10 cellular contexts compared by ENCODE assay signal in the genomic region with DNA sequence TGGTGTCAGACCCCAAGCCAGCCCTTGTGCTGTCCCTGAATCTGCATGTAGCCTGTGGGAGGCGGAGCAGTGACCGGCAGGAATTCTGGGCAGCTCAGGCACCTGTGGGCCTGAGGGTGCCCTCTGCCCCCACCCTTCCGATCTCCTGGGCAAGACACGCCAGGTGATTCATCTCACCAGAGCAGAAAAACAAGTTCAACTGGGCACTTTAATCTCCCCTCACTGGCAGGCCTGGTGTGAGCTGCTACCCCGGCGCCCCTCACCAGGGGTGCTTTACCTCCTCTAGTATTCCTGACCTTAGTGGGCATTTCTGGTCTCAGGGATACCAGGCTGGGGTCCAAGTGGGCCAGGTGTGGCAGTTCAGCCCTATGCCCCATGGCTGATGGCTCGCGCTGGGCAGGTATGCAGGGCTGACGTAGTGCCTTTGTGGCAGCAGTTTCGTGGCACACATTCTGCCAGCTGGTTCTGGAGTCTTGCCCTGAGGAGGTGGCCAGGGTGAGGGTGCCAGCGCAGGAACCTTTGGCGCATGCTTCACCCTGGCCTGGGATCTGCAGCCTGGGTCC. TPM values are rescaled to one million over a fixed set of nuclear protein-coding genes. Genes with fewer than 3 reads are reported as not detected.
DNase-seq lines count a peak whose midpoint lies in the region; ATAC-seq and TF ChIP-seq lines count a peak whose summit lies in the region.
"Had no signal": no experiment of that assay in that cellular context is flagged by ENCODE, and none has a peak within 500 bp of the region (broad histone marks: within the 10 kb centered on the region; RNA-seq: fewer than 3 reads in every experiment).

No MANE protein-coding gene starts in this region.

- no peak for TF ChIP-seq POLR2A in erythroblast (IDR thresholded peaks at IDR 0.05; ENCODE audit: low read length)

- intact Hi-C loops in natural killer cell (cut with micrococcal nuclease), result no loop called here

- H3K9ac ChIP-seq in Karpas-422 (ENCODE audit: low read length), result no peak overlapping the region

- no peak overlapping the region for H3K4me2 ChIP-seq in Karpas-422 (ENCODE audit: low read depth, low read length, poor library complexity, severe bottlenecking)

- H3K79me2 ChIP-seq in Karpas-422 (ENCODE audit: low read length), result no peaks in the 10 kb centered on the region

- no peaks in the 10 kb centered on the region for H3K36me3 Mint-ChIP-seq in natural killer cell
- no peaks in the 10 kb centered on the region for H3K36me3 Mint-ChIP-seq in natural killer cell treated with Interleukin-12 subunit alpha and Interleukin-12 subunit beta and Interleukin-15 and Interleukin-18, amount 100 ng/mL, for 72 hours

- peak overlapping the region; percentile 86 to 90 for H3K27ac Mint-ChIP-seq in natural killer cell
- H3K27ac Mint-ChIP-seq in natural killer cell treated with Interleukin-12 subunit alpha and Interleukin-12 subunit beta and Interleukin-15 and Interleukin-18, amount 100 ng/mL, for 72 hours, result no peak overlapping the region

- peaks cover 58 to 82% of the 10 kb centered on the region in 2 donors for H3K4me1 Mint-ChIP-seq in natural killer cell
- peaks cover 37 to 57% of the 10 kb centered on the region in 2 donors for H3K4me1 Mint-ChIP-seq in natural killer cell treated with Interleukin-12 subunit alpha and Interleukin-12 subunit beta and Interleukin-15 and Interleukin-18, amount 100 ng/mL, for 72 hours (ENCODE audit: low read depth in 2 of 2)

- H3K9me3 ChIP-seq in cardiac muscle cell (ENCODE audit: low read depth), result no peaks in the 10 kb centered on the region
- no peaks in the 10 kb centered on the region for H3K9me3 ChIP-seq in Karpas-422 (ENCODE audit: low read length)

- H3K9me3 Mint-ChIP-seq in natural killer cell, result no peaks in the 10 kb centered on the region
- H3K9me3 Mint-ChIP-seq in natural killer cell treated with Interleukin-12 subunit alpha and Interleukin-12 subunit beta and Interleukin-15 and Interleukin-18, amount 100 ng/mL, for 72 hours, result no peaks in the 10 kb centered on the region

- TF ChIP-seq CTCF in natural killer cell (IDR thresholded peaks at IDR 0.05) (no peak), cardiac muscle cell (IDR thresholded peaks at IDR 0.05; ENCODE audit: low read depth, low read length) (no peak)

- H3K27ac ChIP-seq in cardiac muscle cell (peak overlapping the region; percentile 93), Karpas-422 (ENCODE audit: low read length) (no peak overlapping the region)

- H3K4me3 ChIP-seq in cardiac muscle cell (no peak overlapping the region), Karpas-422 (ENCODE audit: low read length) (no peak overlapping the region)

- H3K4me3 Mint-ChIP-seq in natural killer cell, result no peak overlapping the region
- no peak overlapping the region for H3K4me3 Mint-ChIP-seq in natural killer cell treated with Interleukin-12 subunit alpha and Interleukin-12 subunit beta and Interleukin-15 and Interleukin-18, amount 100 ng/mL, for 72 hours

- H3K27me3 Mint-ChIP-seq in natural killer cell (ENCODE audit: low read depth in 2 of 2), result peaks cover 0 to 5% of the 10 kb centered on the region in 2 donors
- H3K27me3 Mint-ChIP-seq in natural killer cell treated with Interleukin-12 subunit alpha and Interleukin-12 subunit beta and Interleukin-15 and Interleukin-18, amount 100 ng/mL, for 72 hours, result peaks cover 4 to 7% of the 10 kb centered on the region in 2 donors

- no peak for ATAC-seq in natural killer cell
- ATAC-seq in natural killer cell treated with Interleukin-12 subunit alpha and Interleukin-12 subunit beta and Interleukin-15 and Interleukin-18, amount 100 ng/mL, for 72 hours, result no peak
- ATAC-seq in HG03095 (IDR thresholded peaks at IDR 0.05; ENCODE audit: unreplicated experiment), result no peak

- H3K4me1 ChIP-seq in cardiac muscle cell (ENCODE audit: low read depth), result peaks cover 48% of the 10 kb centered on the region
- peaks cover 7% of the 10 kb centered on the region for H3K4me1 ChIP-seq in Karpas-422 (ENCODE audit: low read length)

- H3K9me2 ChIP-seq in Karpas-422 (replicated peaks; ENCODE audit: insufficient read depth, low read length), result no peaks in the 10 kb centered on the region

- no peak for DNase-seq in natural killer cell
- DNase-seq in natural killer cell treated with Interleukin-12 subunit alpha and Interleukin-12 subunit beta and Interleukin-15 and Interleukin-18, amount 100 ng/mL, for 72 hours (ENCODE audit: low spot score), result no peak
- no peak for DNase-seq in cardiac muscle cell (ENCODE audit: low read depth in 1 of 2, low spot score in 1 of 2)
- peak; percentile 54 for DNase-seq in myocyte (ENCODE audit: low read depth)
- no peak for DNase-seq in Karpas-422
- no peak for DNase-seq in T1000 (lab: John Stamatoyannopoulos, UW)
- DNase-seq in erythroblast (lab: John Stamatoyannopoulos, UW), result no peak
- DNase-seq: GF-D8, MM.1S had no signal

- H3K36me3 ChIP-seq in cardiac muscle cell, result peaks cover 40% of the 10 kb centered on the region
- no peaks in the 10 kb centered on the region for H3K36me3 ChIP-seq in Karpas-422 (ENCODE audit: insufficient read depth, low read length)

- no peak overlapping the region for H2AFZ ChIP-seq in Karpas-422 (ENCODE audit: low read length)

- no peaks in the 10 kb centered on the region for H4K20me1 ChIP-seq in Karpas-422 (ENCODE audit: insufficient read depth, low read depth, low read length)

- H3K27me3 ChIP-seq in cardiac muscle cell (no peaks in the 10 kb centered on the region), Karpas-422 (ENCODE audit: low read length) (no peaks in the 10 kb centered on the region)

RNA-seq across cellular contexts. Expression of a gene that starts 6.0 kb away (rescaled TPM):
- total RNA-seq in natural killer cell (100 to 1,000 TPM in 1 of 3 donors, 10 to 100 TPM in 2; 77.6 to 115 (median 82.1) TPM), cardiac muscle cell (293 and 310 TPM in 2 replicates), myocyte (87.4 and 119 TPM in 2 replicates)
- 1 to 10 TPM; 3.8 to 9.5 TPM for total RNA-seq in natural killer cell treated with Interleukin-12 subunit alpha and Interleukin-12 subunit beta and Interleukin-15 and Interleukin-18, amount 100 ng/mL, for 72 hours
- polyA plus RNA-seq in cardiac muscle cell, result 194 and 235 TPM in 2 replicates
- polyA plus RNA-seq in myocyte (2012), result 74.7 TPM
- total RNA-seq in Karpas-422 (2014; rRNA removed; shearing (Covaris generic); ENCODE audit: low replicate concordance), result 7.3 and 10.9 TPM in 2 replicates

RNA-seq across cellular contexts. Expression of a gene that starts 18.0 kb away (rescaled TPM):
- total RNA-seq in natural killer cell (10 to 100 TPM; 45.8 to 57.8 (median 52.4) TPM), cardiac muscle cell (22.5 and 34.2 TPM in 2 replicates), myocyte (17.1 TPM in 2 replicates)
- total RNA-seq in natural killer cell treated with Interleukin-12 subunit alpha and Interleukin-12 subunit beta and Interleukin-15 and Interleukin-18, amount 100 ng/mL, for 72 hours, result 10 to 100 TPM in 1 of 2 donors, 1 to 10 TPM in 1; 8.8 to 13.7 TPM
- 29.7 and 31.3 TPM in 2 replicates for polyA plus RNA-seq in cardiac muscle cell
- 16.7 TPM for polyA plus RNA-seq in myocyte (2012)
- total RNA-seq in Karpas-422 (2014; rRNA removed; shearing (Covaris generic); ENCODE audit: low replicate concordance), result 10.6 and 20.2 TPM in 2 replicates

RNA-seq across cellular contexts. Expression of a gene that starts 24.5 kb away (rescaled TPM):
- 10 to 100 TPM; 48.8 to 55.2 (median 51.6) TPM for total RNA-seq in natural killer cell
- 10 to 100 TPM; 56.3 to 64.6 TPM for total RNA-seq in natural killer cell treated with Interleukin-12 subunit alpha and Interleukin-12 subunit beta and Interleukin-15 and Interleukin-18, amount 100 ng/mL, for 72 hours
- total RNA-seq in cardiac muscle cell, result 31.6 and 64.3 TPM in 2 replicates
- 87.8 and 104 TPM in 2 replicates for polyA plus RNA-seq in cardiac muscle cell
- 47.9 and 55.2 TPM in 2 replicates for total RNA-seq in myocyte
- 93.3 TPM for polyA plus RNA-seq in myocyte (2012)
- total RNA-seq in Karpas-422 (2014; rRNA removed; shearing (Covaris generic); ENCODE audit: low replicate concordance), result 77.8 and 78.6 TPM in 2 replicates

RNA-seq across cellular contexts. Expression of a gene that starts 31.9 kb away (rescaled TPM):
- total RNA-seq in natural killer cell (under 1 TPM in 1 of 3 donors, not detected in 2; 0.27 TPM), cardiac muscle cell (1.9 and 6.6 TPM in 2 replicates), myocyte (not detected in 2 replicates)
- under 1 TPM in 1 of 2 donors, not detected in 1; 0.36 TPM for total RNA-seq in natural killer cell treated with Interleukin-12 subunit alpha and Interleukin-12 subunit beta and Interleukin-15 and Interleukin-18, amount 100 ng/mL, for 72 hours
- polyA plus RNA-seq in cardiac muscle cell, result 1.8 and 5.6 TPM in 2 replicates
- polyA plus RNA-seq in myocyte (2012), result 0.11 TPM
- 0.18 and 1.5 TPM in 2 replicates for total RNA-seq in Karpas-422 (2014; rRNA removed; shearing (Covaris generic); ENCODE audit: low replicate concordance)

RNA-seq across cellular contexts. Expression of a gene that starts 37.6 kb away (rescaled TPM):
- total RNA-seq in natural killer cell (1 to 10 TPM; 1.2 to 2.5 (median 2.2) TPM), cardiac muscle cell (21.0 and 27.2 TPM in 2 replicates), myocyte (0.96 and 1.7 TPM in 2 replicates)
- total RNA-seq in natural killer cell treated with Interleukin-12 subunit alpha and Interleukin-12 subunit beta and Interleukin-15 and Interleukin-18, amount 100 ng/mL, for 72 hours, result not detected
- 11.9 and 14.7 TPM in 2 replicates for polyA plus RNA-seq in cardiac muscle cell
- polyA plus RNA-seq in myocyte (2012), result 0.26 TPM
- total RNA-seq in Karpas-422 (2014; rRNA removed; shearing (Covaris generic); ENCODE audit: low replicate concordance), result 6.8 TPM in 1 of 2 replicates, not detected in the other

Comparison
In these comparisons a context has a peak if more than half of its experiments do, and no peak if none do; other contexts are left out.
1. H3K27ac Mint-ChIP-seq: peak in natural killer cell (2 of 2); none in natural killer cell treated with Interleukin-12 subunit alpha and Interleukin-12 subunit beta and Interleukin-15 and Interleukin-18, amount 100 ng/mL, for 72 hours (0 of 2).